Comparison of ENCODE assay signal across 26 cellular contexts in genomic region chr2:239770240-239770639, GRCh38.
A peak's percentile ranks its signal among the peaks of the same experiment; 100 is the strongest.
DNase-seq lines count a peak whose midpoint lies in the region; ATAC-seq and TF ChIP-seq lines count a peak whose summit lies in the region.
"Had no signal": no experiment of that assay in that cellular context is flagged by ENCODE, and none has a peak within 500 bp of the region (broad histone marks: within the 10 kb centered on the region; RNA-seq: fewer than 3 reads in every experiment).

No MANE protein-coding gene starts in this region.

- H3K79me2 ChIP-seq in hepatocyte: no peaks in the 10 kb centered on the region

- no peak for TF ChIP-seq CTCF in hepatocyte (IDR thresholded peaks at IDR 0.05; ENCODE audit: poor library complexity)

- H3K4me3 Mint-ChIP-seq in activated T-cell treated with anti-CD3 and anti-CD28 coated beads, Interleukin-2, amount 50 U/mL, for 24 hours: no peak overlapping the region
- H3K4me3 Mint-ChIP-seq: activated CD8-positive, alpha-beta T cell treated with anti-CD3 and anti-CD28 coated beads for 36 hours; activated naive CD4-positive, alpha-beta T cell treated with anti-CD3 and anti-CD28 coated beads, Interleukin-2, amount 50 U/mL, for 24 hours; naive B cell had no signal

- peaks cover 17% of the 10 kb centered on the region for H3K27me3 Mint-ChIP-seq in activated T-cell treated with anti-CD3 and anti-CD28 coated beads, Interleukin-2, amount 50 U/mL, for 24 hours
- H3K27me3 Mint-ChIP-seq: activated CD8-positive, alpha-beta T cell treated with anti-CD3 and anti-CD28 coated beads for 36 hours had no signal

- no peaks in the 10 kb centered on the region for H3K36me3 Mint-ChIP-seq in activated T-cell treated with anti-CD3 and anti-CD28 coated beads, Interleukin-2, amount 50 U/mL, for 24 hours (ENCODE audit: low read depth)
- H3K36me3 Mint-ChIP-seq: activated naive CD4-positive, alpha-beta T cell treated with anti-CD3 and anti-CD28 coated beads, Interleukin-2, amount 50 U/mL, for 24 hours had no signal

- DNase-seq in DMS153 (lab: John Stamatoyannopoulos, UW) (peak; percentile 7), DMS153 treated with DMSO at 0.1 percent for 48 hours (lab: John Stamatoyannopoulos, UW; ENCODE audit: unreplicated experiment) (no peak), DMS79 (lab: John Stamatoyannopoulos, UW) (peak; percentile 53), NCI-H2171 (lab: John Stamatoyannopoulos, UW) (peak; percentile 72), hepatocyte (ENCODE audit: low spot score) (peak; percentile 46)
- no peak for DNase-seq in activated T-cell treated with anti-CD3 and anti-CD28 coated beads, Interleukin-2, amount 50 U/mL, for 24 hours
- DNase-seq: activated CD8-positive, alpha-beta T cell treated with anti-CD3 and anti-CD28 coated beads for 36 hours; activated T-cell treated with anti-CD3 and anti-CD28 coated beads, Interleukin-2, amount 50 U/mL, for 48 hours; AML-193; central memory CD4-positive, alpha-beta T cell; erythroblast; mesenchymal stem cell; MG63; naive B cell; NCI-H2081 treated with DMSO at 0.1 percent for 48 hours; occipital lobe; T-helper 9 cell had no signal

- ATAC-seq in HG02759 (IDR thresholded peaks at IDR 0.05; ENCODE audit: unreplicated experiment): no peak
- ATAC-seq in HG03571 (IDR thresholded peaks at IDR 0.05; ENCODE audit: unreplicated experiment): no peak
- ATAC-seq: activated CD8-positive, alpha-beta T cell treated with anti-CD3 and anti-CD28 coated beads for 36 hours; gastroesophageal sphincter; right cardiac atrium; SK-N-SH treated with all-trans-retinoic acid at 6 μM for 48 hours had no signal

- H3K4me2 ChIP-seq in hepatocyte: no peak overlapping the region

- no peaks in the 10 kb centered on the region for H4K20me1 ChIP-seq in hepatocyte (ENCODE audit: insufficient read depth, poor library complexity, severe bottlenecking)

- no peak overlapping the region for H3K27ac Mint-ChIP-seq in activated T-cell treated with anti-CD3 and anti-CD28 coated beads, Interleukin-2, amount 50 U/mL, for 24 hours
- H3K27ac Mint-ChIP-seq: activated CD8-positive, alpha-beta T cell treated with anti-CD3 and anti-CD28 coated beads for 36 hours; activated naive CD4-positive, alpha-beta T cell treated with anti-CD3 and anti-CD28 coated beads, Interleukin-2, amount 50 U/mL, for 24 hours; naive B cell had no signal

- WGBS in hepatocyte (ENCODE audit: low lambda C conversion rate, missing lambda C conversion rate): 75% methylated on average over 7 of the region's 7 CpGs

- H3K9me3 ChIP-seq in hepatocyte (ENCODE audit: low read depth): no peaks in the 10 kb centered on the region
- H3K9me3 ChIP-seq: MG63, uterus had no signal

- no peak overlapping the region for H3K4me3 ChIP-seq in hepatocyte
- H3K4me3 ChIP-seq: ascending aorta, gastroesophageal sphincter, MG63, uterus had no signal

- no peaks in the 10 kb centered on the region for H3K4me1 Mint-ChIP-seq in activated T-cell treated with anti-CD3 and anti-CD28 coated beads, Interleukin-2, amount 50 U/mL, for 24 hours (ENCODE audit: low read depth)
- H3K4me1 Mint-ChIP-seq: activated naive CD4-positive, alpha-beta T cell treated with anti-CD3 and anti-CD28 coated beads, Interleukin-2, amount 50 U/mL, for 24 hours; naive B cell had no signal

- H3K27ac ChIP-seq in hepatocyte: no peak overlapping the region
- H3K27ac ChIP-seq: 22Rv1, ascending aorta, gastroesophageal sphincter, uterus had no signal

- peaks cover 4% of the 10 kb centered on the region for H3K27me3 ChIP-seq in hepatocyte
- H3K27me3 ChIP-seq: ascending aorta, gastroesophageal sphincter, uterus had no signal

- peaks cover 6% of the 10 kb centered on the region for H3K9me3 Mint-ChIP-seq in activated T-cell treated with anti-CD3 and anti-CD28 coated beads, Interleukin-2, amount 50 U/mL, for 24 hours
- H3K9me3 Mint-ChIP-seq: activated naive CD4-positive, alpha-beta T cell treated with anti-CD3 and anti-CD28 coated beads, Interleukin-2, amount 50 U/mL, for 24 hours had no signal

- H3K9me2 ChIP-seq in hepatocyte (replicated peaks; ENCODE audit: insufficient read depth): no peaks in the 10 kb centered on the region

- no peak overlapping the region for H2AFZ ChIP-seq in hepatocyte

- H3K36me3 ChIP-seq in hepatocyte (replicated peaks; ENCODE audit: insufficient read depth, low read depth): no peaks in the 10 kb centered on the region
- H3K36me3 ChIP-seq: ascending aorta, gastroesophageal sphincter, MG63, uterus had no signal

- H3K4me1 ChIP-seq in hepatocyte (ENCODE audit: insufficient read depth): no peaks in the 10 kb centered on the region
- H3K4me1 ChIP-seq: gastroesophageal sphincter, uterus had no signal

Comparison
In these comparisons a context has a peak if more than half of its experiments do, and no peak if none do; other contexts are left out.
1. DNase-seq: peak in DMS153 (single experiment), DMS79 (single experiment), NCI-H2171 (single experiment) and hepatocyte (single experiment); none in DMS153 treated with DMSO at 0.1 percent for 48 hours (single experiment) and activated T-cell treated with anti-CD3 and anti-CD28 coated beads, Interleukin-2, amount 50 U/mL, for 24 hours (single experiment).